ENCODE assay signal across 24 cellular contexts in the genomic region with DNA sequence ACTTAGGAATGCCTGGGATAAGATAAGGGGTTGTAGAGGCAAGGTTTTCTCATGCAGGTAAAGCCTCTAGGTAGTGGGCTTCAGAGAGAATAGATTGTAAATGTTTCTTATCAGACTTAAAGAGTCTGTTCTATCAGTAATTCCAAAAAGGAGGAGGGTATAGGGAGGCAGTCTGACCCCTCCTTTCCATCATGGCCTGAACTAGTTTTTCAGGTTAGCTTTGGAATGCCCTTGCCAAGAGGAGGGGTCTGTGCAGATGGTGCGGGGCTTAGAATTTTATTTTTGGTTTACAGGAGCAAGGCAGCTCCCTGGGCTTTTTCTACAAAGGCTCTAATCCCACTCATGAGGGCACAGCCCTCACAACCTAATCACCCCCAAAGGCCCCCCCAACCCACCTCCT.
"Had no signal": no experiment of that assay in that cellular context is flagged by ENCODE, and none has a peak within 500 bp of the region (broad histone marks: within the 10 kb centered on the region; RNA-seq: fewer than 3 reads in every experiment).

No MANE protein-coding gene starts in this region.

- H3K36me3 Mint-ChIP-seq: naive B cell; natural killer cell treated with Interleukin-12 subunit alpha and Interleukin-12 subunit beta and Interleukin-15 and Interleukin-18, amount 100 ng/mL, for 72 hours had no signal

- H3K9me3 ChIP-seq: lower lobe of right lung, neutrophil, pancreas, prostate gland, right atrium auricular region, stomach, thyroid gland, upper lobe of left lung had no signal

- H3K4me1 Mint-ChIP-seq: neural crest cell had no signal

- ATAC-seq: left ventricle myocardium superior; lower lobe of right lung; mucosa of descending colon; natural killer cell treated with Interleukin-12 subunit alpha and Interleukin-12 subunit beta and Interleukin-15 and Interleukin-18, amount 100 ng/mL, for 72 hours; pancreas; sciatic nerve had no signal

- H3K4me3 ChIP-seq: coronary artery, lower lobe of right lung, mucosa of descending colon, pancreas, prostate gland, right atrium auricular region, smooth muscle cell, stomach, thyroid gland, upper lobe of left lung had no signal

- H3K27me3 Mint-ChIP-seq: naive B cell; natural killer cell treated with Interleukin-12 subunit alpha and Interleukin-12 subunit beta and Interleukin-15 and Interleukin-18, amount 100 ng/mL, for 72 hours had no signal

- H3K36me3 ChIP-seq: lower lobe of right lung, neutrophil, pancreas, prostate gland, right atrium auricular region, stomach, thyroid gland, upper lobe of left lung had no signal

- H3K27me3 ChIP-seq: neutrophil, pancreas, right atrium auricular region, stomach, thyroid gland, upper lobe of left lung had no signal

- H3K4me2 ChIP-seq: smooth muscle cell had no signal

- H3K9me3 Mint-ChIP-seq: natural killer cell treated with Interleukin-12 subunit alpha and Interleukin-12 subunit beta and Interleukin-15 and Interleukin-18, amount 100 ng/mL, for 72 hours had no signal

- H3K4me3 Mint-ChIP-seq: naive B cell; natural killer cell treated with Interleukin-12 subunit alpha and Interleukin-12 subunit beta and Interleukin-15 and Interleukin-18, amount 100 ng/mL, for 72 hours; neural crest cell had no signal

- H3K4me1 ChIP-seq: lower lobe of right lung, pancreas, prostate gland, right atrium auricular region, upper lobe of left lung had no signal

- DNase-seq: dermis blood vessel endothelial cell; effector memory CD4-positive, alpha-beta T cell; hypothalamus; left ventricle myocardium superior; lower lobe of right lung; mucosa of descending colon; naive B cell; pancreas; stimulated activated CD4-positive, alpha-beta T cell treated with anti-CD3 and anti-CD28 coated beads, Interleukin-12 subunit alpha, Interleukin-12 subunit beta, amount 100 ng/mL, for 4 hours; stimulated activated CD4-positive, alpha-beta T cell treated with anti-CD3 and anti-CD28 coated beads, Interleukin-1b, Interleukin-23, amount 100 ng/mL, for 48 hours; stimulated activated CD4-positive, alpha-beta T cell treated with anti-CD3 and anti-CD28 coated beads, Interleukin-4, amount 100 ng/mL, for 1 hour; stimulated activated CD8-positive, alpha-beta memory T cell treated with anti-CD3 and anti-CD28 coated beads, Interleukin-4, amount 100 ng/mL, for 48 hours; stimulated activated naive CD4-positive, alpha-beta T cell treated with Interleukin-2 at 50 U/mL for 16 hours; stomach; thyroid gland; upper lobe of left lung had no signal

- H3K27ac ChIP-seq: coronary artery, lower lobe of right lung, neutrophil, pancreas, prostate gland, right atrium auricular region, stomach, upper lobe of left lung had no signal
